35 cellular contexts compared by ENCODE assay signal in genomic region chr1:236320671-236321070, GRCh38.
"Had no signal": no experiment of that assay in that cellular context is flagged by ENCODE, and none has a peak within 500 bp of the region (broad histone marks: within the 10 kb centered on the region; RNA-seq: fewer than 3 reads in every experiment).

No MANE protein-coding gene starts in this region.

- H3K27me3 ChIP-seq: adrenal gland, cardiac muscle cell, heart left ventricle, ovary, thyroid gland, upper lobe of left lung, vagina had no signal

- H3K4me3 ChIP-seq: adrenal gland, cardiac muscle cell, coronary artery, heart left ventricle, ovary, prostate gland, skin epidermis, thyroid gland, upper lobe of left lung, vagina had no signal

- H3K9me3 ChIP-seq: ovary, prostate gland, thyroid gland had no signal

- H3K27ac Mint-ChIP-seq: activated CD4-positive, alpha-beta memory T cell treated with anti-CD3 and anti-CD28 coated beads for 36 hours; activated CD4-positive, alpha-beta T cell treated with anti-CD3 and anti-CD28 coated beads, Interleukin-2, amount 10 ng/mL, durations not matched to agents 24 days and 14 days; activated naive CD4-positive, alpha-beta T cell treated with anti-CD3 and anti-CD28 coated beads for 36 hours; activated naive CD8-positive, alpha-beta T cell treated with anti-CD3 and anti-CD28 coated beads for 36 hours; activated T-helper 1 cell treated with anti-CD3 and anti-CD28 coated beads, Interleukin-12 subunit alpha, Interleukin-12 subunit beta, Interleukin-2, Interleukin-4 antibody, amounts not matched to agents 30 ng/mL and 10 ng/mL and 1 ng/mL, durations not matched to agents 14 hours and 24 hours and 36 hours; effector memory CD8-positive, alpha-beta T cell; nephron; stimulated activated memory B cell treated with anti-CD40 and anti-IgM and Interleukin-4, amounts not matched to agents 10 μg/mL and 1 μg/mL and 100 μg/mL, for 72 hours; stimulated activated naive CD8-positive, alpha-beta T cell treated with anti-CD3 and anti-CD28 coated beads, Interleukin-15, amount 100 ng/mL, for 72 hours; T-helper 1 cell treated with Interleukin-12 subunit alpha and Interleukin-12 subunit beta and Interleukin-4 antibody, amounts not matched to agents 30 μg/mL and 1 μg/mL, for 36 hours had no signal

- H3K27ac ChIP-seq: adrenal gland, cardiac muscle cell, coronary artery, heart left ventricle, ovary, prostate gland, skin epidermis, thyroid gland, upper lobe of left lung, vagina had no signal

- H3K4me3 Mint-ChIP-seq: activated CD4-positive, alpha-beta memory T cell treated with anti-CD3 and anti-CD28 coated beads for 36 hours; activated CD4-positive, alpha-beta T cell treated with anti-CD3 and anti-CD28 coated beads, Interleukin-2, amount 10 ng/mL, durations not matched to agents 24 days and 14 days; activated naive CD4-positive, alpha-beta T cell treated with anti-CD3 and anti-CD28 coated beads for 36 hours; activated naive CD8-positive, alpha-beta T cell treated with anti-CD3 and anti-CD28 coated beads for 36 hours; activated T-helper 1 cell treated with anti-CD3 and anti-CD28 coated beads, Interleukin-12 subunit alpha, Interleukin-12 subunit beta, Interleukin-2, Interleukin-4 antibody, amounts not matched to agents 30 ng/mL and 10 ng/mL and 1 ng/mL, durations not matched to agents 14 hours and 24 hours and 36 hours; brain; effector memory CD8-positive, alpha-beta T cell; nephron; stimulated activated memory B cell treated with anti-CD40 and anti-IgM and Interleukin-4, amounts not matched to agents 10 μg/mL and 1 μg/mL and 100 μg/mL, for 72 hours; stimulated activated naive CD8-positive, alpha-beta T cell treated with anti-CD3 and anti-CD28 coated beads, Interleukin-15, amount 100 ng/mL, for 72 hours; T-helper 1 cell treated with Interleukin-12 subunit alpha and Interleukin-12 subunit beta and Interleukin-4 antibody, amounts not matched to agents 30 μg/mL and 1 μg/mL, for 36 hours had no signal

- H3K36me3 Mint-ChIP-seq: brain had no signal

- H3K4me1 Mint-ChIP-seq: activated CD4-positive, alpha-beta T cell treated with anti-CD3 and anti-CD28 coated beads, Interleukin-2, amount 10 ng/mL, durations not matched to agents 24 days and 14 days; activated naive CD8-positive, alpha-beta T cell treated with anti-CD3 and anti-CD28 coated beads for 36 hours; brain; nephron; stimulated activated memory B cell treated with anti-CD40 and anti-IgM and Interleukin-4, amounts not matched to agents 10 μg/mL and 1 μg/mL and 100 μg/mL, for 72 hours; stimulated activated naive CD8-positive, alpha-beta T cell treated with anti-CD3 and anti-CD28 coated beads, Interleukin-15, amount 100 ng/mL, for 72 hours had no signal

- DNase-seq: activated CD4-positive, alpha-beta memory T cell treated with anti-CD3 and anti-CD28 coated beads for 36 hours; activated CD4-positive, alpha-beta T cell treated with anti-CD3 and anti-CD28 coated beads, Interleukin-2, amount 10 ng/mL, durations not matched to agents 24 days and 14 days; activated CD4-positive, CD25-positive, alpha-beta regulatory T cell treated with anti-CD3 and anti-CD28 coated beads, Interleukin-2, amount 50 U/mL, for 72 hours; activated CD8-positive, alpha-beta memory T cell treated with anti-CD3 and anti-CD28 coated beads, Interleukin-2, amount 50 U/mL, for 4 hours; activated effector memory CD4-positive, alpha-beta T cell treated with anti-CD3 and anti-CD28 coated beads, Interleukin-2, amount 50 U/mL, for 16 hours; activated naive CD4-positive, alpha-beta T cell treated with anti-CD3 and anti-CD28 coated beads for 36 hours; activated naive CD8-positive, alpha-beta T cell treated with anti-CD3 and anti-CD28 coated beads for 36 hours; activated T-cell treated with anti-CD3 and anti-CD28 coated beads, Interleukin-2, amount 50 U/mL, for 1 hour; adrenal gland; aorta; cerebellar nuclear complex; effector memory CD8-positive, alpha-beta T cell; foreskin fibroblast; heart left ventricle; islet precursor cell; left ventricle myocardium superior; ovary; retina; stimulated activated CD4-positive, alpha-beta T cell treated with anti-CD3 and anti-CD28 coated beads, Interleukin-4, amount 100 ng/mL, for 4 hours; stimulated activated CD8-positive, alpha-beta memory T cell treated with anti-CD3 and anti-CD28 coated beads, Interleukin-4, amount 100 ng/mL, for 48 hours; stimulated activated naive CD8-positive, alpha-beta T cell treated with anti-CD3 and anti-CD28 coated beads, Interleukin-15, amount 100 ng/mL, for 72 hours; substantia nigra; T1000; thyroid gland; upper lobe of left lung had no signal

- H3K36me3 ChIP-seq: adrenal gland, cardiac muscle cell, heart left ventricle, ovary, prostate gland, thyroid gland, upper lobe of left lung, vagina had no signal

- H3K4me1 ChIP-seq: adrenal gland, heart left ventricle, prostate gland, thyroid gland, upper lobe of left lung, vagina had no signal
